1 cellular context compared by ENCODE assay signal in genomic region chr16:4389051-4389955, GRCh38.
TF ChIP-seq lines count a peak whose summit lies in the region.

No MANE protein-coding gene starts in this region.

TF ChIP-seq in H1, 55 proteins besides CTCF, POLR2A, EP300 and RAD21:
- TF ChIP-seq EGR1 (IDR thresholded peaks at IDR 0.05; ENCODE audit: borderline replicate concordance, low read depth, low read length) (no peak), CBX8 (IDR thresholded peaks at IDR 0.05; ENCODE audit: borderline replicate concordance, low read depth, low read length) (no peak), GTF2F1 (IDR thresholded peaks at IDR 0.05; ENCODE audit: borderline replicate concordance, low read depth, low read length) (no peak), SP2 (IDR thresholded peaks at IDR 0.05; ENCODE audit: low read length) (no peak), PHF8 (conservative IDR thresholded peaks at IDR 0.05; ENCODE audit: low read depth, low read length) (no peak), CHD2 (IDR thresholded peaks at IDR 0.05; ENCODE audit: low read length) (no peak), TAF7 (optimal IDR thresholded peaks at IDR 0.05; ENCODE audit: borderline replicate concordance, low read depth, low read length) (no peak), RBBP5 (IDR thresholded peaks at IDR 0.05; ENCODE audit: borderline replicate concordance, low read depth, low read length) (no peak), RNF2 (IDR thresholded peaks at IDR 0.05; ENCODE audit: borderline replicate concordance, low read depth, low read length, missing control alignments, poor library complexity, severe bottlenecking) (no peak), MAFK (IDR thresholded peaks at IDR 0.05; ENCODE audit: low read depth, low read length) (no peak), POU5F1 (IDR thresholded peaks at IDR 0.05; ENCODE audit: low read depth, low read length) (no peak), CBX5 (IDR thresholded peaks at IDR 0.05; ENCODE audit: low read depth, low read length) (no peak), ASH2L (IDR thresholded peaks at IDR 0.05; ENCODE audit: low read length) (no peak), CHD1 (IDR thresholded peaks at IDR 0.05; ENCODE audit: low read depth, low read length) (no peak), KDM1A (IDR thresholded peaks at IDR 0.05; ENCODE audit: borderline replicate concordance, low read length) (no peak)
